ENCODE assay signal across 19 cellular contexts in the genomic region with DNA sequence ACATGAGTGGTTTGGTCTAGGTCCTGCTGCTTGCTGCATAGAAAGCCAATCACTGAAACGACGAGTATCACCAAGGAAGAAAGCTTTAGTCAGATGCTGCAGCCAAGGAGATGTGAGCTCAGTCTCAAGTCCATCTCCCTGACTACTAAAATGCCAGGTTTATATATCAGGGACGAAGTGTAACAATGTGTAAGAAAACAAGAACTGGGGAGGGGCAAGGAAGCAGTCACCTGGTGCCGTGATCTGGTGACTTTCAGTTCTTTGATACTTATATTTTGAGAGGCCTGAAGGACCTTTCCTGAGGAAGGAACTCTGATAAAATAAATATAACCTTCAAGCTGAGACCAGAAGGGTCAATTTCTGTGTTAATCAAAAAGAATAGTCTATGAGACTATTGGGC. TPM values are rescaled to one million over a fixed set of nuclear protein-coding genes. Genes with fewer than 3 reads are reported as not detected.
DNase-seq lines count a peak whose midpoint lies in the region; ATAC-seq, FAIRE-seq and TF ChIP-seq lines count a peak whose summit lies in the region.
"Had no signal": no experiment of that assay in that cellular context is flagged by ENCODE, and none has a peak within 500 bp of the region (broad histone marks: within the 10 kb centered on the region; RNA-seq: fewer than 3 reads in every experiment).

No MANE protein-coding gene starts in this region.

- no peaks in the 10 kb centered on the region for H3K9me1 ChIP-seq in endothelial cell of umbilical vein (replicated peaks; ENCODE audit: control insufficient read depth, extremely low read depth, insufficient read depth, low read length)

- H4K20me1 ChIP-seq in mammary epithelial cell (ENCODE audit: insufficient read depth, low read length) (no peaks in the 10 kb centered on the region), OCI-LY7 (ENCODE audit: insufficient read depth, low read length) (no peaks in the 10 kb centered on the region), endothelial cell of umbilical vein (replicated peaks; ENCODE audit: control insufficient read depth, extremely low read depth, insufficient read depth, low read length) (no peaks in the 10 kb centered on the region)

- dilution Hi-C loops in mammary epithelial cell (cut with HindIII; ENCODE audit: low sequenced_read_pairs): loop anchor here (5.0 to 10.0 kb wide), 2 partner anchors 60 to 133 kb away; no protein-coding TSS in a partner anchor
- dilution Hi-C loops in endothelial cell of umbilical vein (cut with MboI; ENCODE audit: extremely low pct_ligation_motif_present, low sequenced_read_pairs): no loop called here

- H2AFZ ChIP-seq in mammary epithelial cell (ENCODE audit: low read depth, low read length) (peak overlapping the region; percentile 55), OCI-LY7 (ENCODE audit: low read length) (peak overlapping the region; percentile 98), endothelial cell of umbilical vein (ENCODE audit: low read depth, low read length) (peak overlapping the region; percentile 71)

- in situ Hi-C loops in mammary epithelial cell (cut with MboI; ENCODE audit: low sequenced_read_pairs in 2 of 2): loop anchor here in 1 of 2 donors (25.0 kb wide), 1 partner anchor 258 kb away; no protein-coding TSS in a partner anchor

- 65% methylated on average over 4 of the region's 4 CpGs for WGBS in mammary epithelial cell (ENCODE audit: low coverage, missing lambda C conversion rate)

- H3K4me1 ChIP-seq in mammary epithelial cell (ENCODE audit: insufficient read depth, low read length) (no peaks in the 10 kb centered on the region), breast epithelium (no peaks in the 10 kb centered on the region), OCI-LY7 (ENCODE audit: insufficient read depth, low read length, poor library complexity, severe bottlenecking) (peaks cover 13% of the 10 kb centered on the region), endothelial cell of umbilical vein (ENCODE audit: control insufficient read depth, extremely low read depth, insufficient read depth, low read length) (no peaks in the 10 kb centered on the region), upper lobe of right lung (no peaks in the 10 kb centered on the region)
- H3K4me1 ChIP-seq: tibial nerve had no signal

- POLR2A ChIA-PET in OCI-LY7 (lab: Charles Lee) (interaction anchor here (0.5 to 1.2 kb wide), 4 partner anchors 22 to 220 kb away, joined by 3 to 4 read pairs (median 4); a partner anchor contains a TSS), endothelial cell of umbilical vein (lab: Charles Lee) (interaction anchor here (0.7 kb wide), 1 partner anchor 9 kb away, joined by 4 read pairs; no protein-coding TSS in a partner anchor)

- no TSS peak for BruUV-seq in mammary epithelial cell (replicated peaks; lab: Mats Ljungman, UMichigan)
- no TSS peak for BruUV-seq in OCI-LY7 (replicated peaks; lab: Mats Ljungman, UMichigan)
- BruUV-seq in endothelial cell of umbilical vein (replicated peaks; lab: Mats Ljungman, UMichigan): no TSS peak

- H3K9me3 ChIP-seq in mammary epithelial cell (replicated peaks; ENCODE audit: insufficient read depth, low read length) (no peaks in the 10 kb centered on the region), breast epithelium (no peaks in the 10 kb centered on the region), OCI-LY7 (ENCODE audit: low read length) (no peaks in the 10 kb centered on the region), endothelial cell of umbilical vein (replicated peaks; ENCODE audit: control insufficient read depth, insufficient read depth, low read length) (no peaks in the 10 kb centered on the region), upper lobe of right lung (no peaks in the 10 kb centered on the region)
- H3K9me3 ChIP-seq: tibial nerve had no signal

- DNase-seq in mammary epithelial cell (no peak), breast epithelium (ENCODE audit: low spot score in 2 of 2) (no peak), OCI-LY7 (ENCODE audit: low spot score) (no peak), endothelial cell of umbilical vein (ENCODE audit: low read depth, low spot score) (no peak), upper lobe of right lung (no peak), omental fat pad (ENCODE audit: low spot score) (no peak), DMS 273 treated with DMSO at 0.1 percent for 48 hours (lab: John Stamatoyannopoulos, UW) (no peak)
- no peak for DNase-seq in effector CD8-positive, alpha-beta T cell (lab: John Stamatoyannopoulos, UW)
- DNase-seq: activated CD8-positive, alpha-beta memory T cell treated with anti-CD3 and anti-CD28 coated beads, Interleukin-2, amount 50 U/mL, for 48 hours; dermis blood vessel endothelial cell; foreskin fibroblast; GOT3; NCI-H1417 treated with DMSO at 0.1 percent for 48 hours; NCI-H82; stimulated activated naive CD8-positive, alpha-beta T cell treated with anti-CD3 and anti-CD28 coated beads, Interleukin-15, Interleukin-2, amounts not matched to agents 100 U/mL and 50 U/mL, for 24 hours; T1000 had no signal

- H3K4me3 ChIP-seq in mammary epithelial cell (replicated peaks in 1 of 3; ENCODE audit: insufficient read depth in 1 of 3, low read depth in 2 of 3, low read length in 3 of 3) (no peak overlapping the region), breast epithelium (no peak overlapping the region), OCI-LY7 (ENCODE audit: low read depth, low read length, poor library complexity, severe bottlenecking) (no peak overlapping the region), endothelial cell of umbilical vein (replicated peaks in 1 of 3; ENCODE audit: insufficient read depth in 1 of 3, low read depth in 1 of 3, low read length in 3 of 3) (no peak overlapping the region), upper lobe of right lung (no peak overlapping the region)
- H3K4me3 ChIP-seq: tibial nerve had no signal

- H3K9ac ChIP-seq in mammary epithelial cell (ENCODE audit: insufficient read depth, low read length): no peak overlapping the region
- no peak overlapping the region for H3K9ac ChIP-seq in endothelial cell of umbilical vein (replicated peaks; ENCODE audit: extremely low read depth, insufficient read depth, low read length)

- TF ChIP-seq CTCF in mammary epithelial cell (conservative IDR thresholded peaks at IDR 0.05 in 1 of 2, IDR thresholded peaks at IDR 0.05 in 1 of 2; ENCODE audit: extremely low read depth in 1 of 2, insufficient read depth in 1 of 2, low read depth in 1 of 2, low read length in 2 of 2): no peak
- no peak for TF ChIP-seq CTCF in breast epithelium (IDR thresholded peaks at IDR 0.05)
- TF ChIP-seq CTCF in OCI-LY7 (conservative IDR thresholded peaks at IDR 0.05; ENCODE audit: low read length): no peak
- TF ChIP-seq CTCF in endothelial cell of umbilical vein (IDR thresholded peaks at IDR 0.05; ENCODE audit: extremely low read depth in 1 of 2, insufficient read depth in 1 of 2, low read depth in 1 of 2, low read length in 2 of 2): no peak
- no peak for TF ChIP-seq CTCF in upper lobe of right lung (IDR thresholded peaks at IDR 0.05)
- TF ChIP-seq CTCF in omental fat pad (IDR thresholded peaks at IDR 0.05): no peak

- FAIRE-seq in endothelial cell of umbilical vein (lab: Jason Lieb, UNC): no peak

- H3K9me2 ChIP-seq in OCI-LY7 (ENCODE audit: insufficient read depth, low read length): no peaks in the 10 kb centered on the region

- no peak overlapping the region for H3K27ac ChIP-seq in mammary epithelial cell (ENCODE audit: insufficient read depth, low read depth, low read length)
- no peak overlapping the region for H3K27ac ChIP-seq in breast epithelium
- H3K27ac ChIP-seq in OCI-LY7 (ENCODE audit: low read depth, low read length, poor library complexity, severe bottlenecking): no peak overlapping the region
- no peak overlapping the region for H3K27ac ChIP-seq in endothelial cell of umbilical vein (ENCODE audit: insufficient read depth, low read depth, low read length)
- peak overlapping the region; percentile 49 for H3K27ac ChIP-seq in upper lobe of right lung
- H3K27ac ChIP-seq: epithelial cell of prostate, tibial nerve had no signal

- intact Hi-C loops in mammary epithelial cell (cut with micrococcal nuclease) (no loop called here), breast epithelium (cut with DNase I; ENCODE audit: low total_unique reads) (no loop called here), OCI-LY7 (cut with micrococcal nuclease; ENCODE audit: unreplicated experiment) (no loop called here), endothelial cell of umbilical vein (cut with micrococcal nuclease) (loop anchor here (10.0 kb wide), 1 partner anchor 1000 kb away; no protein-coding TSS in a partner anchor), upper lobe of right lung (cut with DNase I) (loop anchor here (10.0 kb wide), 1 partner anchor 130 kb away; no protein-coding TSS in a partner anchor)

- ATAC-seq in upper lobe of right lung (peak; percentile 62), omental fat pad (ENCODE audit: low FRiP score) (no peak)
- ATAC-seq: Panc1; stimulated activated naive CD8-positive, alpha-beta T cell treated with anti-CD3 and anti-CD28 coated beads, Interleukin-15, Interleukin-2, amounts not matched to agents 100 U/mL and 50 U/mL, for 24 hours had no signal

- H3K27me3 ChIP-seq in mammary epithelial cell (ENCODE audit: insufficient read depth, low read length): no peaks in the 10 kb centered on the region
- no peaks in the 10 kb centered on the region for H3K27me3 ChIP-seq in breast epithelium
- peaks cover 0 to 2% of the 10 kb centered on the region in 2 experiments for H3K27me3 ChIP-seq in endothelial cell of umbilical vein (ENCODE audit: control insufficient read depth in 2 of 2, insufficient read depth in 2 of 2, low read length in 2 of 2)
- H3K27me3 ChIP-seq in upper lobe of right lung: no peaks in the 10 kb centered on the region
- H3K27me3 ChIP-seq: tibial nerve had no signal

- no peak for TF ChIP-seq POLR2A in breast epithelium (IDR thresholded peaks at IDR 0.05)
- no peak for TF ChIP-seq POLR2A in endothelial cell of umbilical vein (IDR thresholded peaks at IDR 0.05; ENCODE audit: low read depth, low read length)

- CTCF ChIA-PET in mammary epithelial cell (lab: Charles Lee; ENCODE audit: low non-redundant PET): no interaction called here
- CTCF ChIA-PET in OCI-LY7 (lab: Charles Lee; ENCODE audit: unreplicated experiment): no interaction called here
- CTCF ChIA-PET in endothelial cell of umbilical vein (lab: Charles Lee): no interaction called here

- H3K4me2 ChIP-seq in mammary epithelial cell (ENCODE audit: insufficient read depth, low read depth, low read length) (no peak overlapping the region), OCI-LY7 (ENCODE audit: low read length) (no peak overlapping the region; the same call in 1 of the 2 replicates), endothelial cell of umbilical vein (ENCODE audit: insufficient read depth, low read length) (no peak overlapping the region)

- H3K36me3 ChIP-seq in mammary epithelial cell (ENCODE audit: insufficient read depth, low read length) (no peaks in the 10 kb centered on the region), breast epithelium (no peaks in the 10 kb centered on the region), OCI-LY7 (ENCODE audit: insufficient read depth, low read length) (no peaks in the 10 kb centered on the region), endothelial cell of umbilical vein (ENCODE audit: control insufficient read depth in 2 of 2, extremely low read depth in 1 of 2, insufficient read depth in 2 of 2, low read length in 2 of 2) (no peaks in the 10 kb centered on the region), upper lobe of right lung (no peaks in the 10 kb centered on the region)
- H3K36me3 ChIP-seq: tibial nerve had no signal

- H3K79me2 ChIP-seq in mammary epithelial cell (ENCODE audit: insufficient read depth, low read length): no peaks in the 10 kb centered on the region
- no peaks in the 10 kb centered on the region for H3K79me2 ChIP-seq in OCI-LY7 (ENCODE audit: insufficient read depth, low read depth, low read length)
- no peaks in the 10 kb centered on the region for H3K79me2 ChIP-seq in endothelial cell of umbilical vein (ENCODE audit: control insufficient read depth, insufficient read depth, low read length)

RNA-seq across cellular contexts. Expression of a gene that starts 19.6 kb away (rescaled TPM):
- total RNA-seq in mammary epithelial cell (1 to 10 TPM; 5.2 to 6.7 TPM), breast epithelium (10 to 100 TPM; 13.8 to 17.4 (median 15.4) TPM), OCI-LY7 (2022) (26.5 and 28.4 TPM in 2 replicates), endothelial cell of umbilical vein (14.0 and 16.7 TPM in 2 replicates), upper lobe of right lung (12.0 TPM), omental fat pad (10 to 100 TPM in 3 of 4 donors, 1 to 10 TPM in 1; 7.8 to 19.9 (median 11.1) TPM)
- polyA plus RNA-seq in mammary epithelial cell (2.5 TPM), endothelial cell of umbilical vein (4.4 and 5.5 TPM in 2 replicates)
- polyA minus RNA-seq in mammary epithelial cell (0.36 TPM), endothelial cell of umbilical vein (7.2 and 7.4 TPM in 2 replicates)
- 17.7 and 24.4 TPM in 2 replicates for total RNA-seq in OCI-LY7 (2014; rRNA removed; shearing (Covaris generic))
- polyA plus RNA-seq in endothelial cell of umbilical vein (2011; cell fraction: cytosol; rRNA removed): 6.2 and 7.4 TPM in 2 replicates
- 7.4 and 7.9 TPM in 2 replicates for polyA plus RNA-seq in endothelial cell of umbilical vein (2011; cell fraction: nucleus; rRNA removed)
- 15.7 and 16.9 TPM in 2 replicates for polyA plus RNA-seq in endothelial cell of umbilical vein (2012)
- 1.7 TPM for polyA minus RNA-seq in endothelial cell of umbilical vein (2011; cell fraction: cytosol; rRNA and poly(A)+ RNA removed)
- 8.0 and 9.5 TPM in 2 replicates for polyA minus RNA-seq in endothelial cell of umbilical vein (2011; cell fraction: nucleus; rRNA and poly(A)+ RNA removed)

RNA-seq across cellular contexts. Expression of a gene that starts 31.4 kb away (rescaled TPM):
- total RNA-seq in mammary epithelial cell: 10 to 100 TPM in 1 of 2 donors, 1 to 10 TPM in 1; 8.3 to 20.0 TPM
- 11.3 TPM for polyA plus RNA-seq in mammary epithelial cell
- polyA minus RNA-seq in mammary epithelial cell: 16.2 TPM
- 1 to 10 TPM; 5.1 to 7.6 (median 5.6) TPM for total RNA-seq in breast epithelium
- 0.41 TPM in 1 of 2 replicates, not detected in the other for total RNA-seq in OCI-LY7 (2014; rRNA removed; shearing (Covaris generic))
- not detected in 2 replicates for total RNA-seq in OCI-LY7 (2022)
- 2.1 and 3.1 TPM in 2 replicates for total RNA-seq in endothelial cell of umbilical vein
- polyA plus RNA-seq in endothelial cell of umbilical vein: 0.21 and 0.36 TPM in 2 replicates
- polyA plus RNA-seq in endothelial cell of umbilical vein (2011; cell fraction: cytosol; rRNA removed): 0.35 and 0.52 TPM in 2 replicates
- 0.46 and 0.58 TPM in 2 replicates for polyA plus RNA-seq in endothelial cell of umbilical vein (2011; cell fraction: nucleus; rRNA removed)
- 5.0 and 11.7 TPM in 2 replicates for polyA plus RNA-seq in endothelial cell of umbilical vein (2012)
- polyA minus RNA-seq in endothelial cell of umbilical vein: 0.75 and 4.4 TPM in 2 replicates
- 0.82 TPM for polyA minus RNA-seq in endothelial cell of umbilical vein (2011; cell fraction: cytosol; rRNA and poly(A)+ RNA removed)
- polyA minus RNA-seq in endothelial cell of umbilical vein (2011; cell fraction: nucleus; rRNA and poly(A)+ RNA removed): 2.0 TPM in 1 of 2 replicates, not detected in the other
- total RNA-seq in upper lobe of right lung: 8.3 TPM
- 10 to 100 TPM; 11.8 to 23.4 (median 21.0) TPM for total RNA-seq in omental fat pad

RNA-seq across cellular contexts. Expression of a gene that starts 48.7 kb away (rescaled TPM):
- total RNA-seq in mammary epithelial cell (10 to 100 TPM; 10.8 to 59.5 TPM), breast epithelium (10 to 100 TPM; 13.8 to 25.9 (median 16.8) TPM), OCI-LY7 (2022) (98.1 and 104 TPM in 2 replicates), endothelial cell of umbilical vein (58.4 and 64.8 TPM in 2 replicates), upper lobe of right lung (30.0 TPM), omental fat pad (10 to 100 TPM; 12.3 to 29.6 (median 23.9) TPM)
- polyA plus RNA-seq in mammary epithelial cell (23.3 TPM), endothelial cell of umbilical vein (14.0 and 22.2 TPM in 2 replicates)
- polyA minus RNA-seq in mammary epithelial cell (42.2 TPM), endothelial cell of umbilical vein (15.9 and 16.1 TPM in 2 replicates)
- 38.1 and 41.4 TPM in 2 replicates for total RNA-seq in OCI-LY7 (2014; rRNA removed; shearing (Covaris generic))
- 26.8 and 35.5 TPM in 2 replicates for polyA plus RNA-seq in endothelial cell of umbilical vein (2011; cell fraction: cytosol; rRNA removed)
- 14.8 and 20.3 TPM in 2 replicates for polyA plus RNA-seq in endothelial cell of umbilical vein (2011; cell fraction: nucleus; rRNA removed)
- 34.4 and 65.6 TPM in 2 replicates for polyA plus RNA-seq in endothelial cell of umbilical vein (2012)
- 25.2 TPM for polyA minus RNA-seq in endothelial cell of umbilical vein (2011; cell fraction: cytosol; rRNA and poly(A)+ RNA removed)
- polyA minus RNA-seq in endothelial cell of umbilical vein (2011; cell fraction: nucleus; rRNA and poly(A)+ RNA removed): 14.3 and 23.8 TPM in 2 replicates

RNA-seq across cellular contexts. Expression of a gene that starts 48.9 kb away (rescaled TPM):
- total RNA-seq in mammary epithelial cell: 10 to 100 TPM; 13.4 to 16.0 TPM
- polyA plus RNA-seq in mammary epithelial cell: 6.3 TPM
- 19.3 TPM for polyA minus RNA-seq in mammary epithelial cell
- 10 to 100 TPM; 14.4 to 24.3 (median 16.3) TPM for total RNA-seq in breast epithelium
- total RNA-seq in OCI-LY7 (2014; rRNA removed; shearing (Covaris generic)): 63.3 and 67.1 TPM in 2 replicates
- 66.3 and 70.4 TPM in 2 replicates for total RNA-seq in OCI-LY7 (2022)
- total RNA-seq in endothelial cell of umbilical vein: 11.0 and 11.1 TPM in 2 replicates
- polyA plus RNA-seq in endothelial cell of umbilical vein: 6.9 and 8.7 TPM in 2 replicates
- polyA plus RNA-seq in endothelial cell of umbilical vein (2011; cell fraction: cytosol; rRNA removed): 9.5 and 9.7 TPM in 2 replicates
- 13.3 and 16.7 TPM in 2 replicates for polyA plus RNA-seq in endothelial cell of umbilical vein (2011; cell fraction: nucleus; rRNA removed)
- polyA plus RNA-seq in endothelial cell of umbilical vein (2012): 5.5 and 7.9 TPM in 2 replicates
- polyA minus RNA-seq in endothelial cell of umbilical vein: 18.6 and 20.1 TPM in 2 replicates
- 4.5 TPM for polyA minus RNA-seq in endothelial cell of umbilical vein (2011; cell fraction: cytosol; rRNA and poly(A)+ RNA removed)
- 20.1 and 27.2 TPM in 2 replicates for polyA minus RNA-seq in endothelial cell of umbilical vein (2011; cell fraction: nucleus; rRNA and poly(A)+ RNA removed)
- total RNA-seq in upper lobe of right lung: 16.9 TPM
- 10 to 100 TPM; 13.5 to 20.0 (median 17.0) TPM for total RNA-seq in omental fat pad

Comparison
In these comparisons a context has a peak if more than half of its experiments do, and no peak if none do; other contexts are left out.
1. intact Hi-C loops: an anchor here in endothelial cell of umbilical vein (10.0 kb wide) and upper lobe of right lung (10.0 kb wide); none called in mammary epithelial cell, breast epithelium and OCI-LY7.